ENCODE assay signal across 32 cellular contexts in the genomic region with DNA sequence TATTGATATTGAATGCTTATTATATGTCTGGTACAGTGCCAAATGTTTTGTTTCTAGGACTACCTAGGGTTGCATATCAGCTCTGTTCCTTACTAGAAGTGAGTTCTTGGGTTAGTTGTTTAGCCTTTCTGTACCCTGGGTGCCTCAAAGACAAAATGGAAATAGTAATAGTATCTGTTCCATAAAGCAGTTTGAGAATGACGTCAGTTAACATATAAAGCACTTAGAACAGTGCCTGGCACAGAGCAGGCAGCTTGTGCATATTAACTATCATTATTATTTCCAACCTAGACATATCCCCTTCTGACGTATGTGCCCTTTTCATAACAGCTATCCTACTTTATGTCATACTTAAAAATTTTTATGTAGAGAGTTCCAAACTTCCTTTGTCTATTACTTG. TPM values are rescaled to one million over a fixed set of nuclear protein-coding genes. Genes with fewer than 3 reads are reported as not detected.
"Had no signal": no experiment of that assay in that cellular context is flagged by ENCODE, and none has a peak within 500 bp of the region (broad histone marks: within the 10 kb centered on the region; RNA-seq: fewer than 3 reads in every experiment).

No MANE protein-coding gene starts in this region.

- H3K27ac ChIP-seq: adrenal gland, breast epithelium, coronary artery, dorsolateral prefrontal cortex, esophagus muscularis mucosa, foreskin keratinocyte, gastrocnemius medialis had no signal

- H3K36me3 ChIP-seq: adrenal gland, breast epithelium, esophagus muscularis mucosa, gastrocnemius medialis had no signal

- H3K9me3 ChIP-seq: adrenal gland, breast epithelium, esophagus muscularis mucosa, gastrocnemius medialis had no signal

- DNase-seq: activated CD4-positive, alpha-beta memory T cell treated with anti-CD3 and anti-CD28 coated beads for 36 hours; activated CD4-positive, alpha-beta T cell treated with anti-CD3 and anti-CD28 coated beads for 36 hours; activated CD4-positive, alpha-beta T cell treated with anti-CD3 and anti-CD28 coated beads, Interleukin-2, amount 10 ng/mL, durations not matched to agents 24 days and 14 days; activated CD4-positive, CD25-positive, alpha-beta regulatory T cell; activated CD4-positive, CD25-positive, alpha-beta regulatory T cell treated with anti-CD3 and anti-CD28 coated beads, Interleukin-2, amount 50 U/mL, for 72 hours; activated CD8-positive, alpha-beta memory T cell treated with anti-CD3 and anti-CD28 coated beads, Interleukin-2, amount 10 ng/mL, durations not matched to agents 7 days and 5 days; activated CD8-positive, alpha-beta memory T cell treated with anti-CD3 and anti-CD28 coated beads, Interleukin-2, amount 50 U/mL, for 4 hours; activated CD8-positive, alpha-beta T cell treated with anti-CD3 and anti-CD28 coated beads, Interleukin-2, amount 10 ng/mL, durations not matched to agents 7 days and 5 days; activated effector memory CD4-positive, alpha-beta T cell treated with anti-CD3 and anti-CD28 coated beads, Interleukin-2, amount 50 U/mL, for 16 hours; activated naive CD4-positive, alpha-beta T cell treated with anti-CD3 and anti-CD28 coated beads for 36 hours; activated naive CD8-positive, alpha-beta T cell treated with anti-CD3 and anti-CD28 coated beads for 36 hours; activated naive CD8-positive, alpha-beta T cell treated with anti-CD3 and anti-CD28 coated beads, Interleukin-2, amount 50 U/mL, for 24 hours; activated T-cell treated with anti-CD3 and anti-CD28 coated beads, Interleukin-2, amount 50 U/mL, for 1 hour; activated T-cell treated with anti-CD3 and anti-CD28 coated beads, Interleukin-2, amount 50 U/mL, for 48 hours; adrenal gland; amygdala; aorta; dorsolateral prefrontal cortex; effector memory CD4-positive, alpha-beta T cell; endodermal cell; erythroblast; foreskin keratinocyte; gastrocnemius medialis; glutamatergic neuron; T-helper 2 cell had no signal

- H3K4me1 ChIP-seq: adrenal gland, breast epithelium, esophagus muscularis mucosa, foreskin keratinocyte, gastrocnemius medialis had no signal

- H3K27me3 ChIP-seq: adrenal gland, breast epithelium, esophagus muscularis mucosa, foreskin keratinocyte, gastrocnemius medialis had no signal

- H3K4me3 ChIP-seq: adrenal gland, breast epithelium, coronary artery, dorsolateral prefrontal cortex, esophagus muscularis mucosa, gastrocnemius medialis had no signal

- ATAC-seq: activated CD4-positive, alpha-beta T cell treated with anti-CD3 and anti-CD28 coated beads for 36 hours; activated CD8-positive, alpha-beta memory T cell treated with anti-CD3 and anti-CD28 coated beads, Interleukin-2, amount 10 ng/mL, durations not matched to agents 7 days and 5 days; activated CD8-positive, alpha-beta T cell treated with anti-CD3 and anti-CD28 coated beads, Interleukin-2, amount 10 ng/mL, durations not matched to agents 7 days and 5 days; activated naive CD8-positive, alpha-beta T cell treated with anti-CD3 and anti-CD28 coated beads, Interleukin-2, amount 50 U/mL, for 24 hours; foreskin keratinocyte; gastrocnemius medialis had no signal

RNA-seq across cellular contexts. Expression of gene PRDM6, which starts 42.8 kb away (rescaled TPM):
- total RNA-seq: activated CD4-positive, alpha-beta memory T cell treated with anti-CD3 and anti-CD28 coated beads for 36 hours; activated CD4-positive, alpha-beta T cell treated with anti-CD3 and anti-CD28 coated beads for 36 hours; activated CD4-positive, alpha-beta T cell treated with anti-CD3 and anti-CD28 coated beads, Interleukin-2, amount 10 ng/mL, durations not matched to agents 24 days and 14 days; activated CD8-positive, alpha-beta memory T cell treated with anti-CD3 and anti-CD28 coated beads for 36 hours; activated CD8-positive, alpha-beta memory T cell treated with anti-CD3 and anti-CD28 coated beads, Interleukin-2, amount 10 ng/mL, durations not matched to agents 7 days and 5 days; activated CD8-positive, alpha-beta T cell treated with anti-CD3 and anti-CD28 coated beads, Interleukin-2, amount 10 ng/mL, durations not matched to agents 7 days and 5 days; activated naive CD4-positive, alpha-beta T cell treated with anti-CD3 and anti-CD28 coated beads for 36 hours; activated naive CD8-positive, alpha-beta T cell treated with anti-CD3 and anti-CD28 coated beads for 36 hours; activated T-helper 1 cell treated with anti-CD3 and anti-CD28 coated beads, Interleukin-12 subunit alpha, Interleukin-12 subunit beta, Interleukin-2, Interleukin-4 antibody, amounts not matched to agents 30 ng/mL and 10 ng/mL and 1 ng/mL, durations not matched to agents 14 hours and 24 hours and 36 hours; activated T-helper 2 cell treated with anti-CD3 and anti-CD28 coated beads, Interferon-gamma antibody, Interleukin-2, Interleukin-4, amounts not matched to agents 10 μg/mL and 5 μg/mL and 100 μg/mL, durations not matched to agents 14 hours and 24 hours and 36 hours; T-helper 1 cell treated with Interleukin-12 subunit alpha and Interleukin-12 subunit beta and Interleukin-4 antibody, amounts not matched to agents 30 ng/mL and 1 ng/mL, for 36 hours had no signal
